In genomic region chr5:60826653-60827052, GRCh38 we compare ENCODE assay signal across 13 cellular contexts.
DNase-seq lines count a peak whose midpoint lies in the region; ATAC-seq and TF ChIP-seq lines count a peak whose summit lies in the region.
"Had no signal": no experiment of that assay in that cellular context is flagged by ENCODE, and none has a peak within 500 bp of the region (broad histone marks: within the 10 kb centered on the region; RNA-seq: fewer than 3 reads in every experiment).

No MANE protein-coding gene starts in this region.

- peak; percentile 77 for ATAC-seq in GM19351 (IDR thresholded peaks at IDR 0.05; ENCODE audit: unreplicated experiment)
- ATAC-seq in HG02623 (IDR thresholded peaks at IDR 0.05; ENCODE audit: unreplicated experiment), result peak; percentile 79
- ATAC-seq in HG03342 (IDR thresholded peaks at IDR 0.05; ENCODE audit: unreplicated experiment), result peak; percentile 74
- ATAC-seq: sciatic nerve had no signal

- DNase-seq in GM10266 (ENCODE audit: extremely low spot score) (peak; percentile 62), cerebellar cortex (ENCODE audit: low spot score) (no peak), midbrain (lab: John Stamatoyannopoulos, UW) (no peak), iPS-NIHi11 (ENCODE audit: low spot score) (no peak), 8988T (no peak)
- DNase-seq: activated CD4-positive, alpha-beta T cell treated with anti-CD3 and anti-CD28 coated beads for 4 hours; activated effector memory CD4-positive, alpha-beta T cell treated with Interleukin-2 at 50 U/mL for 16 hours; DND-41; NCI-H446 treated with DMSO at 0.1 percent for 48 hours had no signal

- no peak for TF ChIP-seq CTCF in GM10266 (IDR thresholded peaks at IDR 0.05; ENCODE audit: control insufficient read depth, insufficient read depth, low read depth, missing control alignments)
